11 cellular contexts compared by ENCODE assay signal in genomic region chr11:124898711-124899110, GRCh38. TPM values are rescaled to one million over a fixed set of nuclear protein-coding genes. Genes with fewer than 3 reads are reported as not detected.
DNase-seq lines count a peak whose midpoint lies in the region; ATAC-seq and TF ChIP-seq lines count a peak whose summit lies in the region.
"Had no signal": no experiment of that assay in that cellular context is flagged by ENCODE, and none has a peak within 500 bp of the region (broad histone marks: within the 10 kb centered on the region; RNA-seq: fewer than 3 reads in every experiment).

No MANE protein-coding gene starts in this region.

- H3K27me3 Mint-ChIP-seq in HFFc6 (ENCODE audit: insufficient read depth), result peaks cover 2% of the 10 kb centered on the region

- H3K4me1 Mint-ChIP-seq in HFFc6 (ENCODE audit: low read depth), result peaks cover 79% of the 10 kb centered on the region

- no peak for DNase-seq in HFFc6
- peak; percentile 31 for DNase-seq in dedifferentiated amniotic fluid mesenchymal stem cell (ENCODE audit: extremely low spot score)
- DNase-seq in stimulated activated CD8-positive, alpha-beta memory T cell treated with anti-CD3 and anti-CD28 coated beads, Interleukin-4, amount 100 ng/mL, for 48 hours, result peak; percentile 6
- DNase-seq in HUDEP-2 (lab: John Stamatoyannopoulos, UW; ENCODE audit: unreplicated experiment in 76 of 76), result no peak
- DNase-seq in NCI-H510A treated with DMSO at 0.1 percent for 48 hours (lab: John Stamatoyannopoulos, UW), result no peak
- DNase-seq: activated CD4-positive, alpha-beta T cell treated with anti-CD3 and anti-CD28 coated beads, Interleukin-2, amount 50 U/mL, for 1 hour; stimulated activated CD4-positive, alpha-beta T cell treated with anti-CD3 and anti-CD28 coated beads, Interleukin-4, amount 100 ng/mL, for 4 hours had no signal

- peak overlapping the region; percentile 85 for H3K27ac ChIP-seq in layer of hippocampus (ENCODE audit: low read depth, low read length)

- peak overlapping the region; percentile 46 for H3K4me3 Mint-ChIP-seq in HFFc6

- peak overlapping the region; percentile 98 for H3K27ac Mint-ChIP-seq in HFFc6

- ATAC-seq in HG02938 (IDR thresholded peaks at IDR 0.05; ENCODE audit: unreplicated experiment) (no peak), HG03108 (IDR thresholded peaks at IDR 0.05; ENCODE audit: unreplicated experiment) (no peak)

- TF ChIP-seq CTCF in HFFc6 (IDR thresholded peaks at IDR 0.05), result no peak

- H3K9me3 Mint-ChIP-seq in HFFc6, result no peaks in the 10 kb centered on the region

- H3K27me3 ChIP-seq in layer of hippocampus (ENCODE audit: control insufficient read depth, insufficient read depth, low read length), result no peaks in the 10 kb centered on the region

- no peaks in the 10 kb centered on the region for H3K36me3 Mint-ChIP-seq in HFFc6 (ENCODE audit: low read depth)

RNA-seq across cellular contexts. Expression of gene ROBO4, which starts 1.0 kb away (rescaled TPM):
- under 1 TPM; 0.46 to 0.63 (median 0.56) TPM for total RNA-seq in HFFc6 (2021; fragmentation: NEBNext Ultra II Directional; extraction: Animal tissue kit (Norgen Biotek cat#: 25700))

RNA-seq across cellular contexts. Expression of gene HEPN1, which starts 20.3 kb away (rescaled TPM):
- total RNA-seq in HFFc6 (2021; fragmentation: NEBNext Ultra II Directional; extraction: Animal tissue kit (Norgen Biotek cat#: 25700)), result not detected
- total RNA-seq: frontal cortex had no signal

RNA-seq across cellular contexts. Expression of gene ROBO3, which starts 33.5 kb away (rescaled TPM):
- total RNA-seq in HFFc6 (2021; fragmentation: NEBNext Ultra II Directional; extraction: Animal tissue kit (Norgen Biotek cat#: 25700)), result 1 to 10 TPM; 1.9 to 3.3 (median 2.6) TPM

RNA-seq across cellular contexts. Expression of gene HEPACAM, which starts 37.1 kb away (rescaled TPM):
- under 1 TPM in 1 of 6 experiments, not detected in 5; 0.31 TPM for total RNA-seq in HFFc6 (2021; fragmentation: NEBNext Ultra II Directional; extraction: Animal tissue kit (Norgen Biotek cat#: 25700))

RNA-seq across cellular contexts. Expression of gene CCDC15, which starts 55.3 kb away (rescaled TPM):
- 1 to 10 TPM; 1.3 to 3.2 (median 2.5) TPM for total RNA-seq in HFFc6 (2021; fragmentation: NEBNext Ultra II Directional; extraction: Animal tissue kit (Norgen Biotek cat#: 25700))

Comparison
In these comparisons a context has a peak if more than half of its experiments do, and no peak if none do; other contexts are left out.
1. DNase-seq: peak in dedifferentiated amniotic fluid mesenchymal stem cell (single experiment) and stimulated activated CD8-positive, alpha-beta memory T cell treated with anti-CD3 and anti-CD28 coated beads, Interleukin-4, amount 100 ng/mL, for 48 hours (single experiment); none in HFFc6 (single experiment), HUDEP-2 (0 of 76) and NCI-H510A treated with DMSO at 0.1 percent for 48 hours (single experiment).